Comparison of ENCODE assay signal across 27 cellular contexts in the genomic region with DNA sequence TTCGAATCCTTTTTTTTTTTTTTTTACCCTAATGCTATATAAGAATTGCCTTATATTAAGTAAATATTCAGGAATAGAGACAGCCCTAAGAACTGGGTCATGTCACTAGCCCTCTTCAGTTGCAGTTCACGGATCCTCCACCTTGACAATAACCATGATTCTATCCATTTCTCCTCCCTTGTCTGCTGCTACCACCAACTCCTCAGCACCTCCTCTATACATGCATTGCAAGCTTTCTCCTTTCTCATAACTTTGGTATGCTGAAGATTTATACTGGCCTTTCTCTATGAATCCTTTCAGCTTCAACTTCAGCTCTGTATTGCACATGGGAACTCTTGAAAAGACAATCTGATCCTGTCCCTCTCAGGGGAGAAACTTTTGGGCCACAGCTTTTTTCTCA. TPM values are rescaled to one million over a fixed set of nuclear protein-coding genes. Genes with fewer than 3 reads are reported as not detected.
DNase-seq lines count a peak whose midpoint lies in the region; ATAC-seq and TF ChIP-seq lines count a peak whose summit lies in the region.
"Had no signal": no experiment of that assay in that cellular context is flagged by ENCODE, and none has a peak within 500 bp of the region (broad histone marks: within the 10 kb centered on the region; RNA-seq: fewer than 3 reads in every experiment).

No MANE protein-coding gene starts in this region.

- H3K36me3 Mint-ChIP-seq in H9 (ENCODE audit: insufficient read depth in 1 of 3, low read depth in 3 of 3) (peaks cover 0 to 4% (median 0%) of the 10 kb centered on the region in 3 experiments; a peak in 1 of 7 replicates), T-helper 17 cell (ENCODE audit: low read depth) (no peaks in the 10 kb centered on the region)
- H3K36me3 Mint-ChIP-seq in activated naive CD8-positive, alpha-beta T cell treated with anti-CD3 and anti-CD28 coated beads, Interleukin-2, amount 50 U/mL, for 24 hours (ENCODE audit: low read depth) = peaks cover 5% of the 10 kb centered on the region
- H3K36me3 Mint-ChIP-seq: neural progenitor cell had no signal

- H2BK120ac ChIP-seq in H9 (ENCODE audit: low read depth, low read length, poor library complexity, severe bottlenecking) = no peak overlapping the region

- no peak overlapping the region for H3K14ac ChIP-seq in H9 (ENCODE audit: insufficient read depth, low read length)

- DNase-seq in EH (ENCODE audit: low read depth) (peak; percentile 66), H9 (no peak), amniotic epithelial cell (ENCODE audit: low read depth) (peak; percentile 67), iris pigment epithelial cell (ENCODE audit: low read depth) (peak; percentile 59), HEK293T (ENCODE audit: extremely low spot score) (no peak), T-helper 17 cell (no peak)
- DNase-seq in activated naive CD8-positive, alpha-beta T cell treated with anti-CD3 and anti-CD28 coated beads, Interleukin-2, amount 50 U/mL, for 24 hours = no peak
- DNase-seq: activated CD4-positive, alpha-beta memory T cell treated with anti-CD3 and anti-CD28 coated beads, Interleukin-2, amount 10 ng/mL, durations not matched to agents 7 days and 5 days; activated CD8-positive, alpha-beta memory T cell treated with anti-CD3 and anti-CD28 coated beads, Interleukin-2, amount 50 U/mL, for 48 hours; activated naive CD4-positive, alpha-beta T cell treated with anti-CD3 and anti-CD28 coated beads, Interleukin-2, amount 50 U/mL, for 16 hours; anterior cingulate cortex; Calu3; Kasumi-1; left cardiac atrium; mammary epithelial cell; NCI-H1436; spleen; T-helper 1 cell had no signal

- H4K8ac ChIP-seq in H9 (replicated peaks; ENCODE audit: insufficient read length, low read depth, low read length) = no peak overlapping the region

- H2BK15ac ChIP-seq in H9 (ENCODE audit: low read depth, low read length) = no peak overlapping the region

- H3K9me3 Mint-ChIP-seq in H9 = no peaks in the 10 kb centered on the region; a peak in 1 of 5 replicates
- H3K9me3 Mint-ChIP-seq in activated naive CD8-positive, alpha-beta T cell treated with anti-CD3 and anti-CD28 coated beads, Interleukin-2, amount 50 U/mL, for 24 hours = no peaks in the 10 kb centered on the region
- H3K9me3 Mint-ChIP-seq: activated CD4-positive, alpha-beta memory T cell treated with anti-CD3 and anti-CD28 coated beads, Interleukin-2, amount 10 ng/mL, durations not matched to agents 7 days and 5 days; dendritic cell treated with granulocyte-macrophage colony-stimulating factor and Interleukin-4, amounts not matched to agents 40 ng/mL and 50 ng/mL, for 4 days; neural progenitor cell had no signal

- no peak overlapping the region for H2BK5ac ChIP-seq in H9 (ENCODE audit: insufficient read length, low read length)

- H3K4me3 Mint-ChIP-seq in H9 (no peak overlapping the region), T-helper 17 cell (no peak overlapping the region)
- no peak overlapping the region for H3K4me3 Mint-ChIP-seq in activated naive CD8-positive, alpha-beta T cell treated with anti-CD3 and anti-CD28 coated beads, Interleukin-2, amount 50 U/mL, for 24 hours
- H3K4me3 Mint-ChIP-seq: activated CD4-positive, alpha-beta memory T cell treated with anti-CD3 and anti-CD28 coated beads, Interleukin-2, amount 10 ng/mL, durations not matched to agents 7 days and 5 days; dendritic cell treated with granulocyte-macrophage colony-stimulating factor and Interleukin-4, amounts not matched to agents 40 ng/mL and 50 ng/mL, for 4 days; neural progenitor cell had no signal

- no peak overlapping the region for H4K91ac ChIP-seq in H9 (ENCODE audit: insufficient read length, low read depth, low read length)

- H3K79me2 ChIP-seq in H9 (ENCODE audit: insufficient read depth, low read length) = no peaks in the 10 kb centered on the region
- H3K79me2 ChIP-seq: hepatocyte had no signal

- no peaks in the 10 kb centered on the region for H3K27me3 Mint-ChIP-seq in H9 (ENCODE audit: low read depth)
- H3K27me3 Mint-ChIP-seq in T-helper 17 cell = no peaks in the 10 kb centered on the region
- H3K27me3 Mint-ChIP-seq in activated naive CD8-positive, alpha-beta T cell treated with anti-CD3 and anti-CD28 coated beads, Interleukin-2, amount 50 U/mL, for 24 hours = no peaks in the 10 kb centered on the region
- H3K27me3 Mint-ChIP-seq: activated CD4-positive, alpha-beta memory T cell treated with anti-CD3 and anti-CD28 coated beads, Interleukin-2, amount 10 ng/mL, durations not matched to agents 7 days and 5 days; dendritic cell treated with granulocyte-macrophage colony-stimulating factor and Interleukin-4, amounts not matched to agents 40 ng/mL and 50 ng/mL, for 4 days had no signal

- no peak overlapping the region for H3K9ac ChIP-seq in H9 (ENCODE audit: extremely low read depth, insufficient read length, low read length)
- H3K9ac ChIP-seq: neural progenitor cell had no signal

- H3K4me2 ChIP-seq in H9 (ENCODE audit: insufficient read depth, insufficient read length, low read length) = no peak overlapping the region
- H3K4me2 ChIP-seq: hepatocyte, neural progenitor cell had no signal

- H3K4me1 Mint-ChIP-seq in H9 (peaks cover 22 to 24% of the 10 kb centered on the region in 2 experiments), T-helper 17 cell (peaks cover 5% of the 10 kb centered on the region)
- H3K4me1 Mint-ChIP-seq in activated naive CD8-positive, alpha-beta T cell treated with anti-CD3 and anti-CD28 coated beads, Interleukin-2, amount 50 U/mL, for 24 hours = no peaks in the 10 kb centered on the region
- H3K4me1 Mint-ChIP-seq: neural progenitor cell had no signal

- no peak overlapping the region for H2AK5ac ChIP-seq in H9 (ENCODE audit: insufficient read length, low read length)

- H3K4me1 ChIP-seq in H9 (ENCODE audit: insufficient read depth, low read length) = no peaks in the 10 kb centered on the region
- H3K4me1 ChIP-seq: neural progenitor cell, right atrium auricular region, spleen had no signal

- H2BK20ac ChIP-seq in H9 (ENCODE audit: low read depth, low read length, poor library complexity, severe bottlenecking) = no peak overlapping the region

- no peak overlapping the region for H3T11ph ChIP-seq in H9 (ENCODE audit: low read length)

- H3K56ac ChIP-seq in H9 (ENCODE audit: insufficient read length, low read depth, low read length) = no peak overlapping the region

- no CpG with 5 or more reads among the region's 2 CpGs for WGBS in H9 (ENCODE audit: extremely low coverage, insufficient read length, low lambda C conversion rate)

- no peaks in the 10 kb centered on the region for H3K79me1 ChIP-seq in H9 (ENCODE audit: insufficient read depth, low read depth, low read length, poor library complexity, severe bottlenecking)

- no peak overlapping the region for H3K18ac ChIP-seq in H9 (ENCODE audit: insufficient read length, low read depth, low read length)

- no peak overlapping the region for H4K5ac ChIP-seq in H9 (ENCODE audit: insufficient read length, low read depth, low read length)

- H3K4ac ChIP-seq in H9 (ENCODE audit: low read depth, low read length) = no peak overlapping the region

- no peak overlapping the region for H2BK12ac ChIP-seq in H9 (ENCODE audit: insufficient read length, low read depth, low read length)

- POLR2A ChIA-PET in HEK293T (lab: Yijun Ruan, JAX) = interaction anchor here (0.9 to 3.4 kb wide), 2 partner anchors 11 to 14 kb away, joined by 3 to 13 read pairs; a partner anchor contains a TSS

- H3K27ac ChIP-seq in H9 (ENCODE audit: insufficient read length, low read depth, low read length) = no peak overlapping the region
- H3K27ac ChIP-seq: C4-2B, cardiac muscle cell, esophagus muscularis mucosa, hepatocyte, neural progenitor cell, right atrium auricular region, spleen had no signal

- H3K9me3 ChIP-seq in H9 (ENCODE audit: control insufficient read depth, low read depth, low read length) (no peaks in the 10 kb centered on the region), T-helper 17 cell (ENCODE audit: control insufficient read depth, low read length, poor library complexity, severe bottlenecking) (no peaks in the 10 kb centered on the region)
- H3K9me3 ChIP-seq: esophagus muscularis mucosa, right atrium auricular region, spleen had no signal

- no peaks in the 10 kb centered on the region for H3K27me3 ChIP-seq in H9 (ENCODE audit: insufficient read depth, low read length)
- H3K27me3 ChIP-seq: cardiac muscle cell, esophagus muscularis mucosa, hepatocyte, neural progenitor cell, right atrium auricular region, spleen had no signal

- no peaks in the 10 kb centered on the region for H4K20me1 ChIP-seq in H9 (ENCODE audit: control insufficient read depth, insufficient read depth, insufficient read length)

- TF ChIP-seq CTCF in H9 (conservative IDR thresholded peaks at IDR 0.05) = no peak

- H3K27ac Mint-ChIP-seq in H9 (peak overlapping the region in 2 of 3 experiments; percentile 28 to 37; a peak in 2 of 7 replicates), T-helper 17 cell (no peak overlapping the region)
- no peak overlapping the region for H3K27ac Mint-ChIP-seq in activated naive CD8-positive, alpha-beta T cell treated with anti-CD3 and anti-CD28 coated beads, Interleukin-2, amount 50 U/mL, for 24 hours
- H3K27ac Mint-ChIP-seq: activated CD4-positive, alpha-beta memory T cell treated with anti-CD3 and anti-CD28 coated beads, Interleukin-2, amount 10 ng/mL, durations not matched to agents 7 days and 5 days; dendritic cell treated with granulocyte-macrophage colony-stimulating factor and Interleukin-4, amounts not matched to agents 40 ng/mL and 50 ng/mL, for 4 days; neural progenitor cell had no signal

- H2AFZ ChIP-seq in H9 (ENCODE audit: low read length) = no peak overlapping the region
- H2AFZ ChIP-seq: hepatocyte, neural progenitor cell had no signal

- no peak overlapping the region for H3K23ac ChIP-seq in H9 (ENCODE audit: insufficient read length, low read depth, low read length)

- H3K23me2 ChIP-seq in H9 (ENCODE audit: insufficient read length, low read depth, low read length, poor library complexity, severe bottlenecking) = no peaks in the 10 kb centered on the region

- CTCF ChIA-PET in HEK293T (lab: Yijun Ruan, JAX) = interaction anchor here (1.0 kb wide), 1 partner anchor 8 kb away, joined by 3 read pairs; no protein-coding TSS in a partner anchor

- ATAC-seq in T-helper 17 cell = no peak
- ATAC-seq in activated naive CD8-positive, alpha-beta T cell treated with anti-CD3 and anti-CD28 coated beads, Interleukin-2, amount 50 U/mL, for 24 hours = no peak
- ATAC-seq: activated CD4-positive, CD25-positive, alpha-beta regulatory T cell treated with anti-CD3 and anti-CD28 coated beads, Interleukin-2, amount 50 U/mL, for 24 hours; HCT116; left cardiac atrium had no signal

TF ChIP-seq in HEK293T, 16 proteins besides CTCF, POLR2A, EP300 and RAD21:
- TF ChIP-seq HDGF (IDR thresholded peaks at IDR 0.05; ENCODE audit: borderline replicate concordance) = no peak
- TF ChIP-seq SUZ12 (IDR thresholded peaks at IDR 0.05) = no peak
- no peak for TF ChIP-seq NFRKB (IDR thresholded peaks at IDR 0.05)
- no peak for TF ChIP-seq LEF1 (IDR thresholded peaks at IDR 0.05; ENCODE audit: borderline replicate concordance)
- no peak for TF ChIP-seq ARNT (IDR thresholded peaks at IDR 0.05)
- TF ChIP-seq ELF4 (IDR thresholded peaks at IDR 0.05) = no peak
- TF ChIP-seq TARDBP (IDR thresholded peaks at IDR 0.05) = no peak
- TF ChIP-seq L3MBTL2 (conservative IDR thresholded peaks at IDR 0.05) = no peak
- no peak for TF ChIP-seq CTBP1 (IDR thresholded peaks at IDR 0.05; ENCODE audit: borderline replicate concordance)

RNA-seq across cellular contexts. Expression of a gene that starts 14.3 kb away (rescaled TPM):
- total RNA-seq in H9 (2021) (87.3 TPM in 2 replicates), T-helper 17 cell (10 to 100 TPM; 58.9 to 75.1 TPM)

Comparison
In these comparisons a context has a peak if more than half of its experiments do, and no peak if none do; other contexts are left out.
1. DNase-seq: peak in EH (single experiment), amniotic epithelial cell (single experiment) and iris pigment epithelial cell (single experiment); none in H9 (single experiment), HEK293T (single experiment), T-helper 17 cell (0 of 3) and activated naive CD8-positive, alpha-beta T cell treated with anti-CD3 and anti-CD28 coated beads, Interleukin-2, amount 50 U/mL, for 24 hours (single experiment).
2. H3K27ac Mint-ChIP-seq: peak in H9 (2 of 3); none in T-helper 17 cell (single experiment) and activated naive CD8-positive, alpha-beta T cell treated with anti-CD3 and anti-CD28 coated beads, Interleukin-2, amount 50 U/mL, for 24 hours (single experiment).